In genomic region chr7:87628780-87629569, GRCh38 we compare ENCODE assay signal across 8 cellular contexts. TPM values are rescaled to one million over a fixed set of nuclear protein-coding genes. Genes with fewer than 3 reads are reported as not detected.
DNase-seq lines count a peak whose midpoint lies in the region; ATAC-seq and TF ChIP-seq lines count a peak whose summit lies in the region.

No MANE protein-coding gene starts in this region.

- no peaks in the 10 kb centered on the region for H3K36me3 ChIP-seq in mammary epithelial cell (ENCODE audit: insufficient read depth, low read length)
- no peaks in the 10 kb centered on the region for H3K36me3 ChIP-seq in gastrocnemius medialis

- intact Hi-C loops in mammary epithelial cell (cut with micrococcal nuclease), result loop anchor here (2.0 to 10.0 kb wide), 2 partner anchors 248 to 486 kb away; partner anchors contain the start of genes DBF4 and SLC25A40
- intact Hi-C loops in gastrocnemius medialis (cut with DNase I; ENCODE audit: low total_unique reads), result loop anchor here (5.0 kb wide), 1 partner anchor 248 kb away; the partner anchor contains the start of genes DBF4 and SLC25A40

- no peak for TF ChIP-seq CTCF in AG10803 (conservative IDR thresholded peaks at IDR 0.05; ENCODE audit: low read length)
- no peak for TF ChIP-seq CTCF in HFF-Myc (IDR thresholded peaks at IDR 0.05; ENCODE audit: low read depth, low read length, missing control alignments)
- no peak for TF ChIP-seq CTCF in mammary epithelial cell (conservative IDR thresholded peaks at IDR 0.05 in 1 of 2, IDR thresholded peaks at IDR 0.05 in 1 of 2; ENCODE audit: extremely low read depth in 1 of 2, insufficient read depth in 1 of 2, low read depth in 1 of 2, low read length in 2 of 2)
- TF ChIP-seq CTCF in gastrocnemius medialis (IDR thresholded peaks at IDR 0.05 in 4 of 5, conservative IDR thresholded peaks at IDR 0.05 in 1 of 5), result no peak

- no peak overlapping the region for H3K9ac ChIP-seq in mammary epithelial cell (ENCODE audit: insufficient read depth, low read length)

- H3K4me3 ChIP-seq in AG10803 (ENCODE audit: low read length) (peak overlapping the region; percentile 59), HFF-Myc (replicated peaks; ENCODE audit: low read depth, low read length) (peak overlapping the region; percentile 44), mammary epithelial cell (replicated peaks in 1 of 3; ENCODE audit: insufficient read depth in 1 of 3, low read depth in 2 of 3, low read length in 3 of 3) (peak overlapping the region; percentile 76 to 82 (median 81)), gastrocnemius medialis (peak overlapping the region; percentile 72 to 78 (median 72))

- no peaks in the 10 kb centered on the region for H3K27me3 ChIP-seq in mammary epithelial cell (ENCODE audit: insufficient read depth, low read length)
- H3K27me3 ChIP-seq in gastrocnemius medialis, result no peaks in the 10 kb centered on the region

- BruUV-seq in mammary epithelial cell (replicated peaks; lab: Mats Ljungman, UMichigan), result no TSS peak

- 7% methylated on average over 14 of the region's 39 CpGs for WGBS in mammary epithelial cell (ENCODE audit: low coverage, missing lambda C conversion rate)

- H3K4me2 ChIP-seq in mammary epithelial cell (ENCODE audit: insufficient read depth, low read depth, low read length), result peak overlapping the region; percentile 100

- H3K4me1 ChIP-seq in mammary epithelial cell (ENCODE audit: insufficient read depth, low read length), result peaks cover 18% of the 10 kb centered on the region
- peaks cover 0 to 4% of the 10 kb centered on the region in 2 donors for H3K4me1 ChIP-seq in gastrocnemius medialis

- CTCF ChIA-PET in mammary epithelial cell (lab: Charles Lee; ENCODE audit: low non-redundant PET), result interaction anchor here (0.5 to 0.6 kb wide), 2 partner anchors 79 to 112 kb away, joined by 3 to 8 read pairs; no protein-coding TSS in a partner anchor

- ATAC-seq in gastrocnemius medialis (peak; percentile 30 to 49), GM19023 (IDR thresholded peaks at IDR 0.05; ENCODE audit: unreplicated experiment) (no peak), HG03196 (IDR thresholded peaks at IDR 0.05; ENCODE audit: unreplicated experiment) (no peak)

- H3K9me3 ChIP-seq in mammary epithelial cell (replicated peaks; ENCODE audit: insufficient read depth, low read length), result no peaks in the 10 kb centered on the region
- H3K9me3 ChIP-seq in gastrocnemius medialis, result no peaks in the 10 kb centered on the region

- no peak for TF ChIP-seq POLR2A in gastrocnemius medialis (IDR thresholded peaks at IDR 0.05)

- in situ Hi-C loops in mammary epithelial cell (cut with MboI; ENCODE audit: low sequenced_read_pairs in 2 of 2), result no loop called here
- in situ Hi-C loops in gastrocnemius medialis (cut with MboI; ENCODE audit: low sequenced_read_pairs in 4 of 4), result no loop called here

- H4K20me1 ChIP-seq in mammary epithelial cell (ENCODE audit: insufficient read depth, low read length), result no peaks in the 10 kb centered on the region

- H3K79me2 ChIP-seq in mammary epithelial cell (ENCODE audit: insufficient read depth, low read length), result no peaks in the 10 kb centered on the region

- dilution Hi-C loops in mammary epithelial cell (cut with HindIII; ENCODE audit: low sequenced_read_pairs), result no loop called here

- DNase-seq in AG10803 (ENCODE audit: low read depth), result no peak
- DNase-seq in HFF-Myc (ENCODE audit: extremely low read depth, low read depth), result no peak
- DNase-seq in T follicular helper cell (ENCODE audit: low read depth), result peak; percentile 1
- DNase-seq in mammary epithelial cell, result peak; percentile 49
- peak; percentile 40 for DNase-seq in iPS-NIHi11 (ENCODE audit: low spot score)
- peak in 1 of 2 donors; percentile 13 for DNase-seq in gastrocnemius medialis

- H2AFZ ChIP-seq in mammary epithelial cell (ENCODE audit: low read depth, low read length), result peak overlapping the region; percentile 95

- H3K27ac ChIP-seq in mammary epithelial cell (ENCODE audit: insufficient read depth, low read depth, low read length), result no peak overlapping the region
- peak overlapping the region; percentile 19 to 55 (median 53) for H3K27ac ChIP-seq in gastrocnemius medialis

RNA-seq across cellular contexts. Expression of gene RUNDC3B, which starts 0.8 kb away (rescaled TPM):
- total RNA-seq in mammary epithelial cell, result 1 to 10 TPM in 1 of 2 donors, under 1 TPM in 1; 0.26 to 2.3 TPM
- polyA plus RNA-seq in mammary epithelial cell, result 0.33 TPM
- not detected for polyA minus RNA-seq in mammary epithelial cell
- total RNA-seq in gastrocnemius medialis, result 1 to 10 TPM in 1 of 4 donors, under 1 TPM in 3; 0.15 to 3.4 (median 0.61) TPM

RNA-seq across cellular contexts. Expression of gene ABCB1, which starts 28.3 kb away (rescaled TPM):
- total RNA-seq in mammary epithelial cell (1 to 10 TPM in 1 of 2 donors, not detected in 1; 1.8 TPM), gastrocnemius medialis (under 1 TPM; 0.22 to 0.56 (median 0.30) TPM)
- polyA plus RNA-seq in mammary epithelial cell, result 0.16 TPM
- not detected for polyA minus RNA-seq in mammary epithelial cell

Comparison
In these comparisons a context has a peak if more than half of its experiments do, and no peak if none do; other contexts are left out.
1. DNase-seq: peak in T follicular helper cell (single experiment), mammary epithelial cell (single experiment) and iPS-NIHi11 (single experiment); none in AG10803 (single experiment) and HFF-Myc (single experiment).
2. ATAC-seq: peak in gastrocnemius medialis (2 of 2); none in GM19023 (single experiment) and HG03196 (single experiment).
3. Peak in every context shown above with its lines, with median percentiles within 50 percentile points of each other: H3K4me3 ChIP-seq.